Comparison of ENCODE assay signal across 15 cellular contexts in genomic region chr5:172732201-172732865, GRCh38. TPM values are rescaled to one million over a fixed set of nuclear protein-coding genes. Genes with fewer than 3 reads are reported as not detected.
DNase-seq lines count a peak whose midpoint lies in the region; ATAC-seq and TF ChIP-seq lines count a peak whose summit lies in the region.
"Had no signal": no experiment of that assay in that cellular context is flagged by ENCODE, and none has a peak within 500 bp of the region (broad histone marks: within the 10 kb centered on the region; RNA-seq: fewer than 3 reads in every experiment).

No MANE protein-coding gene starts in this region.

- H3K4me2 ChIP-seq in osteoblast (ENCODE audit: insufficient read depth, low read length), result no peak overlapping the region

- H3K27me3 ChIP-seq in RWPE2 (ENCODE audit: insufficient read depth, poor library complexity, severe bottlenecking) (no peaks in the 10 kb centered on the region), esophagus (ENCODE audit: control insufficient read depth in 1 of 2, insufficient read depth in 2 of 2, low read length in 2 of 2) (no peaks in the 10 kb centered on the region), osteoblast (ENCODE audit: insufficient read depth, low read length) (no peaks in the 10 kb centered on the region), thymus (ENCODE audit: control insufficient read depth, insufficient read depth) (no peaks in the 10 kb centered on the region)
- H3K27me3 ChIP-seq in CD4-positive, alpha-beta T cell (ENCODE audit: control insufficient read depth, insufficient read depth, low read length), result no peaks in the 10 kb centered on the region

- POLR2A ChIA-PET in CD4-positive, alpha-beta T cell (lab: Charles Lee), result interaction anchor here (0.9 kb wide), 1 partner anchor 39 kb away, joined by 4 read pairs; the partner anchor contains the start of gene DUSP1

- H3K4me1 ChIP-seq in RWPE2 (ENCODE audit: insufficient read depth, poor library complexity, severe bottlenecking) (peaks cover 24% of the 10 kb centered on the region), esophagus (ENCODE audit: control insufficient read depth in 2 of 2, insufficient read depth in 2 of 2, low read length in 1 of 2) (peaks cover 7 to 26% of the 10 kb centered on the region in 2 donors), osteoblast (ENCODE audit: insufficient read depth, low read length) (peaks cover 25% of the 10 kb centered on the region), thymus (ENCODE audit: control insufficient read depth, insufficient read depth, low read length) (no peaks in the 10 kb centered on the region)

- H3K36me3 ChIP-seq in RWPE2 (ENCODE audit: low read depth) (no peaks in the 10 kb centered on the region), esophagus (ENCODE audit: control insufficient read depth in 2 of 2, insufficient read depth in 2 of 2, low read length in 1 of 2) (no peaks in the 10 kb centered on the region), osteoblast (ENCODE audit: insufficient read depth, low read length) (no peaks in the 10 kb centered on the region), thymus (ENCODE audit: control insufficient read depth, insufficient read depth) (no peaks in the 10 kb centered on the region)

- H3K4me1 Mint-ChIP-seq in CD4-positive, alpha-beta T cell (ENCODE audit: low read depth), result no peaks in the 10 kb centered on the region
- H3K4me1 Mint-ChIP-seq: activated naive CD4-positive, alpha-beta T cell treated with anti-CD3 and anti-CD28 coated beads, Interleukin-2, amount 10 ng/mL, durations not matched to agents 7 days and 5 days; immature natural killer cell had no signal

- no peak overlapping the region for H2AFZ ChIP-seq in osteoblast (ENCODE audit: low read length)

- DNase-seq in RWPE2 (ENCODE audit: low spot score), result peak; percentile 64
- DNase-seq in osteoblast (ENCODE audit: insufficient read length, low spot score, missing footprints), result peak; percentile 23
- DNase-seq in D341Med (ENCODE audit: low spot score), result no peak
- DNase-seq in NCI-H1436 treated with DMSO at 0.1 percent for 48 hours (lab: John Stamatoyannopoulos, UW), result no peak
- DNase-seq in CD4-positive, alpha-beta T cell, result no peak
- no peak for DNase-seq in NCI-H82 treated with DMSO at 0.1 percent for 48 hours (lab: John Stamatoyannopoulos, UW; ENCODE audit: unreplicated experiment)
- DNase-seq: activated naive CD4-positive, alpha-beta T cell treated with anti-CD3 and anti-CD28 coated beads, Interleukin-2, amount 10 ng/mL, durations not matched to agents 7 days and 5 days; CD8-positive, alpha-beta T cell; immature natural killer cell; NCI-H1417; NCI-H526 treated with DMSO at 0.1 percent for 48 hours; SHP77 had no signal

- TF ChIP-seq CTCF in RWPE2 (IDR thresholded peaks at IDR 0.05; ENCODE audit: poor library complexity, severe bottlenecking) (no peak), osteoblast (IDR thresholded peaks at IDR 0.05; ENCODE audit: extremely low read depth, low read depth, low read length) (no peak)
- TF ChIP-seq CTCF in CD4-positive, alpha-beta T cell (IDR thresholded peaks at IDR 0.05), result no peak

- no peaks in the 10 kb centered on the region for H3K9me3 Mint-ChIP-seq in CD4-positive, alpha-beta T cell
- H3K9me3 Mint-ChIP-seq: activated naive CD4-positive, alpha-beta T cell treated with anti-CD3 and anti-CD28 coated beads, Interleukin-2, amount 10 ng/mL, durations not matched to agents 7 days and 5 days; CD8-positive, alpha-beta T cell; IgD-negative memory B cell; immature natural killer cell had no signal

- H3K4me3 ChIP-seq in RWPE2 (ENCODE audit: severe bottlenecking), result no peak overlapping the region
- no peak overlapping the region for H3K4me3 ChIP-seq in esophagus (ENCODE audit: low read depth in 1 of 2, low read length in 2 of 2)
- H3K4me3 ChIP-seq in osteoblast (ENCODE audit: insufficient read depth, low read length), result no peak overlapping the region
- H3K4me3 ChIP-seq in thymus (ENCODE audit: low read length), result no peak overlapping the region

- no peak overlapping the region for H3K4me3 Mint-ChIP-seq in CD4-positive, alpha-beta T cell
- H3K4me3 Mint-ChIP-seq: activated naive CD4-positive, alpha-beta T cell treated with anti-CD3 and anti-CD28 coated beads, Interleukin-2, amount 10 ng/mL, durations not matched to agents 7 days and 5 days; CD8-positive, alpha-beta T cell; IgD-negative memory B cell; immature natural killer cell had no signal

- WGBS in esophagus, 2 donors, result 88 to 91% methylated on average over 14 of the region's 14 CpGs
- 88% methylated on average over 14 of the region's 14 CpGs for WGBS in thymus

- no peaks in the 10 kb centered on the region for H3K27me3 Mint-ChIP-seq in CD4-positive, alpha-beta T cell

- intact Hi-C loops in CD4-positive, alpha-beta T cell (cut with DNase I, micrococcal nuclease), result loop anchor here in 1 of 2 experiments (2.0 kb wide), 1 partner anchor 18 kb away; no protein-coding TSS in a partner anchor

- H3K27ac Mint-ChIP-seq in CD4-positive, alpha-beta T cell, result no peak overlapping the region
- H3K27ac Mint-ChIP-seq: activated naive CD4-positive, alpha-beta T cell treated with anti-CD3 and anti-CD28 coated beads, Interleukin-2, amount 10 ng/mL, durations not matched to agents 7 days and 5 days; CD8-positive, alpha-beta T cell had no signal

- ATAC-seq in RWPE2 (ENCODE audit: low read depth), result no peak
- ATAC-seq in CD4-positive, alpha-beta T cell (ENCODE audit: poor library complexity), result no peak
- ATAC-seq: CD8-positive, alpha-beta T cell had no signal

- CTCF ChIA-PET in CD4-positive, alpha-beta T cell (lab: Charles Lee), result interaction anchor here (0.7 to 1.2 kb wide), 2 partner anchors 39 to 45 kb away, joined by 3 read pairs; partner anchors contain the start of gene DUSP1

- H4K20me1 ChIP-seq in osteoblast (ENCODE audit: insufficient read depth, low read length), result no peaks in the 10 kb centered on the region

- H3K79me2 ChIP-seq in osteoblast (ENCODE audit: insufficient read depth, low read length), result no peaks in the 10 kb centered on the region

- H3K9me3 ChIP-seq in RWPE2 (ENCODE audit: severe bottlenecking), result no peaks in the 10 kb centered on the region
- H3K9me3 ChIP-seq in esophagus (ENCODE audit: control insufficient read depth in 2 of 2, insufficient read depth in 1 of 2, low read depth in 1 of 2, low read length in 1 of 2), result no peaks in the 10 kb centered on the region
- H3K9me3 ChIP-seq in osteoblast (ENCODE audit: low read depth, low read length), result no peaks in the 10 kb centered on the region
- H3K9me3 ChIP-seq in thymus (ENCODE audit: control insufficient read depth), result no peaks in the 10 kb centered on the region
- H3K9me3 ChIP-seq in CD4-positive, alpha-beta T cell (ENCODE audit: control insufficient read depth, low read length), result no peaks in the 10 kb centered on the region

- no peaks in the 10 kb centered on the region for H3K36me3 Mint-ChIP-seq in CD4-positive, alpha-beta T cell (ENCODE audit: low read depth)
- H3K36me3 Mint-ChIP-seq: activated naive CD4-positive, alpha-beta T cell treated with anti-CD3 and anti-CD28 coated beads, Interleukin-2, amount 10 ng/mL, durations not matched to agents 7 days and 5 days; CD8-positive, alpha-beta T cell; IgD-negative memory B cell; immature natural killer cell had no signal

- H3K27ac ChIP-seq in RWPE2 (ENCODE audit: poor library complexity, severe bottlenecking) (peak overlapping the region; percentile 97), esophagus (ENCODE audit: low read depth in 2 of 2, low read length in 1 of 2) (peak overlapping the region; percentile 99), osteoblast (ENCODE audit: low read depth, low read length) (peak overlapping the region; percentile 99), thymus (ENCODE audit: low read depth) (peak overlapping the region; percentile 68)
- no peak overlapping the region for H3K27ac ChIP-seq in CD4-positive, alpha-beta T cell (ENCODE audit: low read depth, low read length)

RNA-seq across cellular contexts. Expression of gene DUSP1, which starts 38.7 kb away (rescaled TPM):
- 100 to 1,000 TPM in 1 of 2 donors, 10 to 100 TPM in 1; 90.4 to 129 TPM for polyA plus RNA-seq in esophagus
- total RNA-seq in osteoblast, result 69.2 and 74.6 TPM in 2 replicates
- 272 TPM for polyA plus RNA-seq in thymus
- 100 to 1,000 TPM; 761 to 768 TPM for total RNA-seq in CD4-positive, alpha-beta T cell

Comparison
In these comparisons a context has a peak if more than half of its experiments do, and no peak if none do; other contexts are left out.
1. DNase-seq: peak in RWPE2 (single experiment) and osteoblast (single experiment); none in D341Med (single experiment), NCI-H1436 treated with DMSO at 0.1 percent for 48 hours (single experiment), CD4-positive, alpha-beta T cell (0 of 10) and NCI-H82 treated with DMSO at 0.1 percent for 48 hours (single experiment).
2. RNA of gene DUSP1, which starts 38.7 kb away (total RNA-seq): 761 to 768 TPM in CD4-positive, alpha-beta T cell; 69.2 to 74.6 TPM in osteoblast; every median in the first group is over 10 times any median in the second.